In the genomic region with DNA sequence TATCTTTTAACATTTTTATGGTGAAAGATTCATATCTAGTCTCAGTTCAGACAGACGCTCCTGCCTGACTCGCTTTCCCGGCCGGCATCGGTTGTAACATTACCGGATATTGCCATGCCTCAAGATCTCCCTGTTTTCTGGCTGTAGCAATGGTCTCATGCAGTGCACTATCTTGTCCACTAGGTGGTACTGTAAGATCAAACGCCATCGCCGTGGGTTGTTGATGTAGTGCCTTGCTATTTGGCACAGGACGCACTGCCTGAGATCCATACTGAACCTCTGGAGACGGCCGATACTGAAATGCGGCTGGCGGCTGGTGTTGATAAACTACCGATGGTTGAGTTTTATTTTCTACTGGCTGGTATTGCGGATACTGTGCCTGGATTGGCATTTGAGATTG, we compare ENCODE assay signal across 8 cellular contexts.
DNase-seq lines count a peak whose midpoint lies in the region; ATAC-seq and TF ChIP-seq lines count a peak whose summit lies in the region.
"Not testable (repeated sequence)": the region's sequence is repeated elsewhere in the genome, so short reads cannot be mapped to it uniquely, and the experiment has no call there.

No MANE protein-coding gene starts in this region.

- not testable (repeated sequence) for H3K4me3 ChIP-seq in choroid plexus epithelial cell (ENCODE audit: low read depth, low read length); prostate gland

- H3K36me3 Mint-ChIP-seq in Calu3 (ENCODE audit: insufficient read depth, unreplicated experiment); immature natural killer cell; stimulated activated effector memory CD8-positive, alpha-beta T cell treated with anti-CD3 and anti-CD28 coated beads, Interleukin-12 subunit alpha, Interleukin-12 subunit beta, amount 100 ng/mL, for 72 hours: not testable (repeated sequence)

- not testable (repeated sequence) for H3K4me3 Mint-ChIP-seq in Calu3 (ENCODE audit: low read depth, unreplicated experiment)
- H3K4me3 Mint-ChIP-seq in immature natural killer cell: peak overlapping the region in 3 of 5 donors; percentile 33 to 71 (median 67)
- H3K4me3 Mint-ChIP-seq in stimulated activated effector memory CD8-positive, alpha-beta T cell treated with anti-CD3 and anti-CD28 coated beads, Interleukin-12 subunit alpha, Interleukin-12 subunit beta, amount 100 ng/mL, for 72 hours: peak overlapping the region; percentile 27

- not testable (repeated sequence) for H3K9me3 ChIP-seq in prostate gland

- CTCF ChIA-PET in Calu3 (lab: Charles Lee): not testable (repeated sequence)

- H3K4me1 Mint-ChIP-seq in Calu3 (ENCODE audit: low read depth, unreplicated experiment) (peaks cover 15% of the 10 kb centered on the region), immature natural killer cell (peaks cover 8 to 13% of the 10 kb centered on the region in 2 donors)
- H3K4me1 Mint-ChIP-seq in stimulated activated effector memory CD8-positive, alpha-beta T cell treated with anti-CD3 and anti-CD28 coated beads, Interleukin-12 subunit alpha, Interleukin-12 subunit beta, amount 100 ng/mL, for 72 hours: not testable (repeated sequence)

- TF ChIP-seq CTCF in Calu3 (IDR thresholded peaks at IDR 0.05; ENCODE audit: unreplicated experiment) (peak; percentile 73), choroid plexus epithelial cell (conservative IDR thresholded peaks at IDR 0.05; ENCODE audit: low read depth, low read length) (peak; percentile 62), prostate gland (IDR thresholded peaks at IDR 0.05) (peak; percentile 69 to 93 (median 88))

- not testable (repeated sequence) for ATAC-seq in stimulated activated effector memory CD8-positive, alpha-beta T cell treated with anti-CD3 and anti-CD28 coated beads, Interleukin-12 subunit alpha, Interleukin-12 subunit beta, amount 100 ng/mL, for 72 hours

- peak; percentile 40 for DNase-seq in Calu3
- DNase-seq in LHCN-M2 (ENCODE audit: low read depth): peak; percentile 23
- peak; percentile 3 to 18 for DNase-seq in SHP77 (lab: John Stamatoyannopoulos, UW)
- DNase-seq in activated CD8-positive, alpha-beta memory T cell treated with anti-CD3 and anti-CD28 coated beads, Interleukin-2, amount 50 U/mL, for 4 hours: peak; percentile 34
- DNase-seq in choroid plexus epithelial cell (ENCODE audit: low read depth): peak; percentile 72
- peak; percentile 30 to 49 (median 39) for DNase-seq in immature natural killer cell
- peak; percentile 68 for DNase-seq in prostate gland (ENCODE audit: low spot score)
- peak; percentile 15 to 67 for DNase-seq in stimulated activated effector memory CD8-positive, alpha-beta T cell treated with anti-CD3 and anti-CD28 coated beads, Interleukin-12 subunit alpha, Interleukin-12 subunit beta, amount 100 ng/mL, for 72 hours (ENCODE audit: low spot score in 2 of 2)

- peak overlapping the region in 1 of 2 donors; percentile 69 for H3K27ac ChIP-seq in prostate gland

- not testable (repeated sequence) for BruUV-seq in Calu3 (replicated peaks; lab: Mats Ljungman, UMichigan)

- H3K27me3 Mint-ChIP-seq in Calu3 (ENCODE audit: unreplicated experiment): peaks cover 58% of the 10 kb centered on the region
- not testable (repeated sequence) for H3K27me3 Mint-ChIP-seq in immature natural killer cell (ENCODE audit: low read depth in 3 of 3)

- WGBS in prostate gland: 0% methylated on average over 16 of the region's 16 CpGs

- not testable (repeated sequence) for H3K4me1 ChIP-seq in prostate gland (replicated peaks)

- not testable (repeated sequence) for H3K36me3 ChIP-seq in prostate gland

- H3K9me3 Mint-ChIP-seq in Calu3 (ENCODE audit: low read depth, unreplicated experiment); immature natural killer cell; stimulated activated effector memory CD8-positive, alpha-beta T cell treated with anti-CD3 and anti-CD28 coated beads, Interleukin-12 subunit alpha, Interleukin-12 subunit beta, amount 100 ng/mL, for 72 hours: not testable (repeated sequence)

- not testable (repeated sequence) for TF ChIP-seq POLR2A in prostate gland (IDR thresholded peaks at IDR 0.05)

- intact Hi-C loops in Calu3 (cut with micrococcal nuclease; ENCODE audit: unreplicated experiment): loop anchor here (1.0 kb wide), 1 partner anchor 154 kb away; no protein-coding TSS in a partner anchor
- intact Hi-C loops in prostate gland (cut with DNase I): loop anchor here (10.0 kb wide), 1 partner anchor 130 kb away; no protein-coding TSS in a partner anchor

- H3K27ac Mint-ChIP-seq in Calu3 (ENCODE audit: unreplicated experiment); immature natural killer cell; stimulated activated effector memory CD8-positive, alpha-beta T cell treated with anti-CD3 and anti-CD28 coated beads, Interleukin-12 subunit alpha, Interleukin-12 subunit beta, amount 100 ng/mL, for 72 hours: not testable (repeated sequence)

- not testable (repeated sequence) for H3K27me3 ChIP-seq in prostate gland (replicated peaks; ENCODE audit: insufficient read depth)

Comparison
In these comparisons a context has a peak if more than half of its experiments do, and no peak if none do; other contexts are left out.
1. DNase-seq: peak in every context shown above with its lines; median percentile 72 in choroid plexus epithelial cell; 68 in prostate gland; 41 in stimulated activated effector memory CD8-positive, alpha-beta T cell treated with anti-CD3 and anti-CD28 coated beads, Interleukin-12 subunit alpha, Interleukin-12 subunit beta, amount 100 ng/mL, for 72 hours; 40 in Calu3; 39 in immature natural killer cell; 34 in activated CD8-positive, alpha-beta memory T cell treated with anti-CD3 and anti-CD28 coated beads, Interleukin-2, amount 50 U/mL, for 4 hours; 23 in LHCN-M2; 10 in SHP77.